Comparison of ENCODE assay signal across 3 cellular contexts in the genomic region with DNA sequence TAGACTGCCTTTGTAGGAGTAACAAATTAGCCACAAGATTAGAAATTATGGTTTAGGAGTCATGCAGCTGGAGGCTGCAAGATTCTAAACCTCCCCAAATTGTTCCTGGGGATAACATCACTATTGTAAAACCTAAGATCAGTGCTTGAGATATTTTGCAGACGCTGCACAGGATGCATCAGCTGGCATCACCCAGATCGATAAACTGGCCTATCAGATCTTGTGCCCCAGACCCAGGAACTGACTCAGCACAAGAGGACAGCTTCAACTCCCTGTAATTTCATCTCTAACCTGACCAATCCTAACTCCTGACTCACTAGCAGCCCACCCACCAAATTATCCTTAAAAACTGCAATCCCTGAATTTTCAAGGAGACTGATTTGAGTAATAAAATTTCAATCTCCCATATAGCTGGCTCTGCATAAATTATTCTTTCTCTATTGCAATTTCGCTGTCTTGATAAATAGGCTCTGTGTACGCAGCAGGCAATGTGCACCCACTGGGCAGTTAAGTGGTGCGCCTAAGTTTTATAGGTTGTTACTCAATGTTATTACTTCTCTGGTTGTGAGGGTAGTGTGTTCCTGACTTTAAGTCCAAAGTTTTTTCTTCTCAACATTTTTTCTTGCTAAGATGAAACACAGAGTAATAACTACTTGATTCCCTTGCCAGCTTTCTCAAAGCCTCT.
A peak's percentile ranks its signal among the peaks of the same experiment; 100 is the strongest.
TF ChIP-seq lines count a peak whose summit lies in the region.

No MANE protein-coding gene starts in this region.

TF ChIP-seq in SK-N-SH, 30 proteins besides CTCF, POLR2A, EP300 and RAD21 (continued from another document):
- TF ChIP-seq, protein P1, sequence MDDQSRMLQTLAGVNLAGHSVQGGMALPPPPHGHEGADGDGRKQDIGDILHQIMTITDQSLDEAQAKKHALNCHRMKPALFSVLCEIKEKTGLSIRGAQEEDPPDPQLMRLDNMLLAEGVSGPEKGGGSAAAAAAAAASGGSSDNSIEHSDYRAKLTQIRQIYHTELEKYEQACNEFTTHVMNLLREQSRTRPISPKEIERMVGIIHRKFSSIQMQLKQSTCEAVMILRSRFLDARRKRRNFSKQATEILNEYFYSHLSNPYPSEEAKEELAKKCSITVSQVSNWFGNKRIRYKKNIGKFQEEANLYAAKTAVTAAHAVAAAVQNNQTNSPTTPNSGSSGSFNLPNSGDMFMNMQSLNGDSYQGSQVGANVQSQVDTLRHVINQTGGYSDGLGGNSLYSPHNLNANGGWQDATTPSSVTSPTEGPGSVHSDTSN (IDR thresholded peaks at IDR 0.05), result peak; percentile 50
- 0 out of 2 replicates have a peak, but pooled peaks have one; percentile 32 for TF ChIP-seq FOXM1 (IDR thresholded peaks at IDR 0.05; ENCODE audit: low read depth)

TF ChIP-seq in SK-N-SH treated with all-trans-retinoic acid at 6 μM for 48 hours, 23 proteins besides CTCF, POLR2A, EP300 and RAD21 (continued from another document):
- TF ChIP-seq ZFP30 (CRISPR knock-in tag; IDR thresholded peaks at IDR 0.05) (no peak), SNAI2 (CRISPR knock-in tag; IDR thresholded peaks at IDR 0.05) (no peak), ZFP3 (CRISPR knock-in tag; IDR thresholded peaks at IDR 0.05) (no peak), CSDC2 (CRISPR knock-in tag; IDR thresholded peaks at IDR 0.05) (no peak), ARNTL (CRISPR knock-in tag; IDR thresholded peaks at IDR 0.05; ENCODE audit: borderline replicate concordance, low read depth) (no peak), RARB (CRISPR knock-in tag; IDR thresholded peaks at IDR 0.05) (no peak), ESRRG (CRISPR knock-in tag; IDR thresholded peaks at IDR 0.05) (no peak), ZNF565 (CRISPR knock-in tag; conservative IDR thresholded peaks at IDR 0.05; ENCODE audit: low read depth) (no peak), ZNF8 (CRISPR knock-in tag; IDR thresholded peaks at IDR 0.05) (no peak), PPARA (CRISPR knock-in tag; IDR thresholded peaks at IDR 0.05; ENCODE audit: borderline replicate concordance) (no peak)
- TF ChIP-seq, protein P2, sequence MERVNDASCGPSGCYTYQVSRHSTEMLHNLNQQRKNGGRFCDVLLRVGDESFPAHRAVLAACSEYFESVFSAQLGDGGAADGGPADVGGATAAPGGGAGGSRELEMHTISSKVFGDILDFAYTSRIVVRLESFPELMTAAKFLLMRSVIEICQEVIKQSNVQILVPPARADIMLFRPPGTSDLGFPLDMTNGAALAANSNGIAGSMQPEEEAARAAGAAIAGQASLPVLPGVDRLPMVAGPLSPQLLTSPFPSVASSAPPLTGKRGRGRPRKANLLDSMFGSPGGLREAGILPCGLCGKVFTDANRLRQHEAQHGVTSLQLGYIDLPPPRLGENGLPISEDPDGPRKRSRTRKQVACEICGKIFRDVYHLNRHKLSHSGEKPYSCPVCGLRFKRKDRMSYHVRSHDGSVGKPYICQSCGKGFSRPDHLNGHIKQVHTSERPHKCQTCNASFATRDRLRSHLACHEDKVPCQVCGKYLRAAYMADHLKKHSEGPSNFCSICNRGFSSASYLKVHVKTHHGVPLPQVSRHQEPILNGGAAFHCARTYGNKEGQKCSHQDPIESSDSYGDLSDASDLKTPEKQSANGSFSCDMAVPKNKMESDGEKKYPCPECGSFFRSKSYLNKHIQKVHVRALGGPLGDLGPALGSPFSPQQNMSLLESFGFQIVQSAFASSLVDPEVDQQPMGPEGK (CRISPR knock-in tag; IDR thresholded peaks at IDR 0.05; ENCODE audit: borderline replicate concordance), result no peak
- TF ChIP-seq, protein P3, sequence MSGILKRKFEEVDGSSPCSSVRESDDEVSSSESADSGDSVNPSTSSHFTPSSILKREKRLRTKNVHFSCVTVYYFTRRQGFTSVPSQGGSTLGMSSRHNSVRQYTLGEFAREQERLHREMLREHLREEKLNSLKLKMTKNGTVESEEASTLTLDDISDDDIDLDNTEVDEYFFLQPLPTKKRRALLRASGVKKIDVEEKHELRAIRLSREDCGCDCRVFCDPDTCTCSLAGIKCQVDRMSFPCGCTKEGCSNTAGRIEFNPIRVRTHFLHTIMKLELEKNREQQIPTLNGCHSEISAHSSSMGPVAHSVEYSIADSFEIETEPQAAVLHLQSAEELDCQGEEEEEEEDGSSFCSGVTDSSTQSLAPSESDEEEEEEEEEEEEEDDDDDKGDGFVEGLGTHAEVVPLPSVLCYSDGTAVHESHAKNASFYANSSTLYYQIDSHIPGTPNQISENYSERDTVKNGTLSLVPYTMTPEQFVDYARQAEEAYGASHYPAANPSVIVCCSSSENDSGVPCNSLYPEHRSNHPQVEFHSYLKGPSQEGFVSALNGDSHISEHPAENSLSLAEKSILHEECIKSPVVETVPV (CRISPR knock-in tag; IDR thresholded peaks at IDR 0.05), result no peak
- TF ChIP-seq, protein P4, sequence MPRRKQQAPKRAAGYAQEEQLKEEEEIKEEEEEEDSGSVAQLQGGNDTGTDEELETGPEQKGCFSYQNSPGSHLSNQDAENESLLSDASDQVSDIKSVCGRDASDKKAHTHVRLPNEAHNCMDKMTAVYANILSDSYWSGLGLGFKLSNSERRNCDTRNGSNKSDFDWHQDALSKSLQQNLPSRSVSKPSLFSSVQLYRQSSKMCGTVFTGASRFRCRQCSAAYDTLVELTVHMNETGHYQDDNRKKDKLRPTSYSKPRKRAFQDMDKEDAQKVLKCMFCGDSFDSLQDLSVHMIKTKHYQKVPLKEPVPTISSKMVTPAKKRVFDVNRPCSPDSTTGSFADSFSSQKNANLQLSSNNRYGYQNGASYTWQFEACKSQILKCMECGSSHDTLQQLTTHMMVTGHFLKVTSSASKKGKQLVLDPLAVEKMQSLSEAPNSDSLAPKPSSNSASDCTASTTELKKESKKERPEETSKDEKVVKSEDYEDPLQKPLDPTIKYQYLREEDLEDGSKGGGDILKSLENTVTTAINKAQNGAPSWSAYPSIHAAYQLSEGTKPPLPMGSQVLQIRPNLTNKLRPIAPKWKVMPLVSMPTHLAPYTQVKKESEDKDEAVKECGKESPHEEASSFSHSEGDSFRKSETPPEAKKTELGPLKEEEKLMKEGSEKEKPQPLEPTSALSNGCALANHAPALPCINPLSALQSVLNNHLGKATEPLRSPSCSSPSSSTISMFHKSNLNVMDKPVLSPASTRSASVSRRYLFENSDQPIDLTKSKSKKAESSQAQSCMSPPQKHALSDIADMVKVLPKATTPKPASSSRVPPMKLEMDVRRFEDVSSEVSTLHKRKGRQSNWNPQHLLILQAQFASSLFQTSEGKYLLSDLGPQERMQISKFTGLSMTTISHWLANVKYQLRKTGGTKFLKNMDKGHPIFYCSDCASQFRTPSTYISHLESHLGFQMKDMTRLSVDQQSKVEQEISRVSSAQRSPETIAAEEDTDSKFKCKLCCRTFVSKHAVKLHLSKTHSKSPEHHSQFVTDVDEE (CRISPR knock-in tag; IDR thresholded peaks at IDR 0.05), result no peak

TF ChIP-seq in WTC11, 78 proteins besides CTCF, POLR2A, EP300 and RAD21 (continued from another document):
- TF ChIP-seq, protein P5, sequence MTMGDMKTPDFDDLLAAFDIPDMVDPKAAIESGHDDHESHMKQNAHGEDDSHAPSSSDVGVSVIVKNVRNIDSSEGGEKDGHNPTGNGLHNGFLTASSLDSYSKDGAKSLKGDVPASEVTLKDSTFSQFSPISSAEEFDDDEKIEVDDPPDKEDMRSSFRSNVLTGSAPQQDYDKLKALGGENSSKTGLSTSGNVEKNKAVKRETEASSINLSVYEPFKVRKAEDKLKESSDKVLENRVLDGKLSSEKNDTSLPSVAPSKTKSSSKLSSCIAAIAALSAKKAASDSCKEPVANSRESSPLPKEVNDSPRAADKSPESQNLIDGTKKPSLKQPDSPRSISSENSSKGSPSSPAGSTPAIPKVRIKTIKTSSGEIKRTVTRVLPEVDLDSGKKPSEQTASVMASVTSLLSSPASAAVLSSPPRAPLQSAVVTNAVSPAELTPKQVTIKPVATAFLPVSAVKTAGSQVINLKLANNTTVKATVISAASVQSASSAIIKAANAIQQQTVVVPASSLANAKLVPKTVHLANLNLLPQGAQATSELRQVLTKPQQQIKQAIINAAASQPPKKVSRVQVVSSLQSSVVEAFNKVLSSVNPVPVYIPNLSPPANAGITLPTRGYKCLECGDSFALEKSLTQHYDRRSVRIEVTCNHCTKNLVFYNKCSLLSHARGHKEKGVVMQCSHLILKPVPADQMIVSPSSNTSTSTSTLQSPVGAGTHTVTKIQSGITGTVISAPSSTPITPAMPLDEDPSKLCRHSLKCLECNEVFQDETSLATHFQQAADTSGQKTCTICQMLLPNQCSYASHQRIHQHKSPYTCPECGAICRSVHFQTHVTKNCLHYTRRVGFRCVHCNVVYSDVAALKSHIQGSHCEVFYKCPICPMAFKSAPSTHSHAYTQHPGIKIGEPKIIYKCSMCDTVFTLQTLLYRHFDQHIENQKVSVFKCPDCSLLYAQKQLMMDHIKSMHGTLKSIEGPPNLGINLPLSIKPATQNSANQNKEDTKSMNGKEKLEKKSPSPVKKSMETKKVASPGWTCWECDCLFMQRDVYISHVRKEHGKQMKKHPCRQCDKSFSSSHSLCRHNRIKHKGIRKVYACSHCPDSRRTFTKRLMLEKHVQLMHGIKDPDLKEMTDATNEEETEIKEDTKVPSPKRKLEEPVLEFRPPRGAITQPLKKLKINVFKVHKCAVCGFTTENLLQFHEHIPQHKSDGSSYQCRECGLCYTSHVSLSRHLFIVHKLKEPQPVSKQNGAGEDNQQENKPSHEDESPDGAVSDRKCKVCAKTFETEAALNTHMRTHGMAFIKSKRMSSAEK (CRISPR knock-in tag; IDR thresholded peaks at IDR 0.05; ENCODE audit: borderline replicate concordance), result no peak
- TF ChIP-seq CREB1 (CRISPR knock-in tag; IDR thresholded peaks at IDR 0.05) (no peak), ZNF671 (CRISPR knock-in tag; IDR thresholded peaks at IDR 0.05) (no peak), ZBTB21 (CRISPR knock-in tag; IDR thresholded peaks at IDR 0.05; ENCODE audit: borderline replicate concordance) (no peak), NFATC4 (CRISPR knock-in tag; IDR thresholded peaks at IDR 0.05) (no peak), PRRX2 (CRISPR knock-in tag; IDR thresholded peaks at IDR 0.05) (no peak), ZNF138 (CRISPR knock-in tag; conservative IDR thresholded peaks at IDR 0.05) (no peak), FOXK1 (CRISPR knock-in tag; IDR thresholded peaks at IDR 0.05) (no peak), KAT7 (CRISPR knock-in tag; IDR thresholded peaks at IDR 0.05; ENCODE audit: borderline replicate concordance) (no peak), ZNF219 (CRISPR knock-in tag; IDR thresholded peaks at IDR 0.05; ENCODE audit: borderline replicate concordance) (no peak)
- TF ChIP-seq, protein P6, sequence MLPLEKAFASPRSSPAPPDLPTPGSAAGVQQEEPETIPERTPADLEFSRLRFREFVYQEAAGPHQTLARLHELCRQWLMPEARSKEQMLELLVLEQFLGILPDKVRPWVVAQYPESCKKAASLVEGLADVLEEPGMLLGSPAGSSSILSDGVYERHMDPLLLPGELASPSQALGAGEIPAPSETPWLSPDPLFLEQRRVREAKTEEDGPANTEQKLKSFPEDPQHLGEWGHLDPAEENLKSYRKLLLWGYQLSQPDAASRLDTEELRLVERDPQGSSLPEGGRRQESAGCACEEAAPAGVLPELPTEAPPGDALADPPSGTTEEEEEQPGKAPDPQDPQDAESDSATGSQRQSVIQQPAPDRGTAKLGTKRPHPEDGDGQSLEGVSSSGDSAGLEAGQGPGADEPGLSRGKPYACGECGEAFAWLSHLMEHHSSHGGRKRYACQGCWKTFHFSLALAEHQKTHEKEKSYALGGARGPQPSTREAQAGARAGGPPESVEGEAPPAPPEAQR (CRISPR knock-in tag; IDR thresholded peaks at IDR 0.05), result no peak
- TF ChIP-seq, protein P7, sequence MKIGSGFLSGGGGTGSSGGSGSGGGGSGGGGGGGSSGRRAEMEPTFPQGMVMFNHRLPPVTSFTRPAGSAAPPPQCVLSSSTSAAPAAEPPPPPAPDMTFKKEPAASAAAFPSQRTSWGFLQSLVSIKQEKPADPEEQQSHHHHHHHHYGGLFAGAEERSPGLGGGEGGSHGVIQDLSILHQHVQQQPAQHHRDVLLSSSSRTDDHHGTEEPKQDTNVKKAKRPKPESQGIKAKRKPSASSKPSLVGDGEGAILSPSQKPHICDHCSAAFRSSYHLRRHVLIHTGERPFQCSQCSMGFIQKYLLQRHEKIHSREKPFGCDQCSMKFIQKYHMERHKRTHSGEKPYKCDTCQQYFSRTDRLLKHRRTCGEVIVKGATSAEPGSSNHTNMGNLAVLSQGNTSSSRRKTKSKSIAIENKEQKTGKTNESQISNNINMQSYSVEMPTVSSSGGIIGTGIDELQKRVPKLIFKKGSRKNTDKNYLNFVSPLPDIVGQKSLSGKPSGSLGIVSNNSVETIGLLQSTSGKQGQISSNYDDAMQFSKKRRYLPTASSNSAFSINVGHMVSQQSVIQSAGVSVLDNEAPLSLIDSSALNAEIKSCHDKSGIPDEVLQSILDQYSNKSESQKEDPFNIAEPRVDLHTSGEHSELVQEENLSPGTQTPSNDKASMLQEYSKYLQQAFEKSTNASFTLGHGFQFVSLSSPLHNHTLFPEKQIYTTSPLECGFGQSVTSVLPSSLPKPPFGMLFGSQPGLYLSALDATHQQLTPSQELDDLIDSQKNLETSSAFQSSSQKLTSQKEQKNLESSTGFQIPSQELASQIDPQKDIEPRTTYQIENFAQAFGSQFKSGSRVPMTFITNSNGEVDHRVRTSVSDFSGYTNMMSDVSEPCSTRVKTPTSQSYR (CRISPR knock-in tag; IDR thresholded peaks at IDR 0.05), result no peak
- TF ChIP-seq, protein P8, sequence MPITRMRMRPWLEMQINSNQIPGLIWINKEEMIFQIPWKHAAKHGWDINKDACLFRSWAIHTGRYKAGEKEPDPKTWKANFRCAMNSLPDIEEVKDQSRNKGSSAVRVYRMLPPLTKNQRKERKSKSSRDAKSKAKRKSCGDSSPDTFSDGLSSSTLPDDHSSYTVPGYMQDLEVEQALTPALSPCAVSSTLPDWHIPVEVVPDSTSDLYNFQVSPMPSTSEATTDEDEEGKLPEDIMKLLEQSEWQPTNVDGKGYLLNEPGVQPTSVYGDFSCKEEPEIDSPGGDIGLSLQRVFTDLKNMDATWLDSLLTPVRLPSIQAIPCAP (CRISPR knock-in tag; IDR thresholded peaks at IDR 0.05), result no peak
- TF ChIP-seq, protein P9, sequence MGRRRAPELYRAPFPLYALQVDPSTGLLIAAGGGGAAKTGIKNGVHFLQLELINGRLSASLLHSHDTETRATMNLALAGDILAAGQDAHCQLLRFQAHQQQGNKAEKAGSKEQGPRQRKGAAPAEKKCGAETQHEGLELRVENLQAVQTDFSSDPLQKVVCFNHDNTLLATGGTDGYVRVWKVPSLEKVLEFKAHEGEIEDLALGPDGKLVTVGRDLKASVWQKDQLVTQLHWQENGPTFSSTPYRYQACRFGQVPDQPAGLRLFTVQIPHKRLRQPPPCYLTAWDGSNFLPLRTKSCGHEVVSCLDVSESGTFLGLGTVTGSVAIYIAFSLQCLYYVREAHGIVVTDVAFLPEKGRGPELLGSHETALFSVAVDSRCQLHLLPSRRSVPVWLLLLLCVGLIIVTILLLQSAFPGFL (CRISPR knock-in tag; IDR thresholded peaks at IDR 0.05; ENCODE audit: borderline replicate concordance), result no peak
- TF ChIP-seq, protein P10, sequence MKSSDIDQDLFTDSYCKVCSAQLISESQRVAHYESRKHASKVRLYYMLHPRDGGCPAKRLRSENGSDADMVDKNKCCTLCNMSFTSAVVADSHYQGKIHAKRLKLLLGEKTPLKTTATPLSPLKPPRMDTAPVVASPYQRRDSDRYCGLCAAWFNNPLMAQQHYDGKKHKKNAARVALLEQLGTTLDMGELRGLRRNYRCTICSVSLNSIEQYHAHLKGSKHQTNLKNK (CRISPR knock-in tag; IDR thresholded peaks at IDR 0.05), result no peak
TF ChIP-seq in WTC11: peak in this region for 0.
